1 cellular context compared by ENCODE assay signal in the genomic region with DNA sequence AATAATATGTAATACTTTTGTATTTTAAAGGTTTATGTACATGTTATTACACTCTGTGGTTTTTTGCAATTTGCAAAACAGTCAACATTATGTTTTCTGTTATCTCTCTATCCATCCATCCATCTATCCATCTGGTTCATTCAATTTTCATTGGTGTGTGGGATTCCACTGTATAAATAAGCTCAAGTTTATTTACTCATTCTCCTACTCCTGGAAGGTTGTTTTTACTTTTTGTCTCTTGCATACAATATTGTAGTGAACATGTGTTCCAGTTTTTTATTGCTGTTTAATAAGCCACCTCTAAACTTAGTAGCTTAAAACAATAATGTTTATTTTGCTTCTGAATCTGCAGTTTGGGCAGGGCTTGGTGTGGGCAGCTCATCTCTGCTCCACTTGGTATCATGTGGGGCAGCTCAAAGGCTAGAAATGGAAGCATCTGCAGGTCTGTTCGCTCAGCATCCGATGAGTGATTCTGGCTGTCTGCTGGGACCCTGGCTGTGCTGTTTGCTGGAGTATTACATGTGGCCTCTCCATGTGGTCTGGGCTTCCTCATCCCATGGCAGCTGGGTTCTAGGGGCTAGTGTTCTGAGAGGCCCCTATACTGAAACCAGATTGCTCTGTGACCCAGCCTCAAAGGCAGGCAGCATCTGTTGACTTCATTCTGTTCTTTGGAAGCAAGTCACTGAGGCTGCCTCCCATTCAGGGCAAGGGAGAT.
TF ChIP-seq lines count a peak whose summit lies in the region.

No MANE protein-coding gene starts in this region.

TF ChIP-seq in SK-N-SH, 30 proteins besides CTCF, POLR2A, EP300 and RAD21 (continued from another document):
- TF ChIP-seq REST (IDR thresholded peaks at IDR 0.05; ENCODE audit: low read depth, low read length) (no peak), USF2 (IDR thresholded peaks at IDR 0.05; ENCODE audit: borderline replicate concordance, low read depth, low read length) (no peak), SMC3 (IDR thresholded peaks at IDR 0.05; ENCODE audit: low read depth, low read length) (no peak)
- TF ChIP-seq, protein P1, sequence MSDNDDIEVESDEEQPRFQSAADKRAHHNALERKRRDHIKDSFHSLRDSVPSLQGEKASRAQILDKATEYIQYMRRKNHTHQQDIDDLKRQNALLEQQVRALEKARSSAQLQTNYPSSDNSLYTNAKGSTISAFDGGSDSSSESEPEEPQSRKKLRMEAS (IDR thresholded peaks at IDR 0.05; ENCODE audit: low read depth), result no peak
